In the genomic region with DNA sequence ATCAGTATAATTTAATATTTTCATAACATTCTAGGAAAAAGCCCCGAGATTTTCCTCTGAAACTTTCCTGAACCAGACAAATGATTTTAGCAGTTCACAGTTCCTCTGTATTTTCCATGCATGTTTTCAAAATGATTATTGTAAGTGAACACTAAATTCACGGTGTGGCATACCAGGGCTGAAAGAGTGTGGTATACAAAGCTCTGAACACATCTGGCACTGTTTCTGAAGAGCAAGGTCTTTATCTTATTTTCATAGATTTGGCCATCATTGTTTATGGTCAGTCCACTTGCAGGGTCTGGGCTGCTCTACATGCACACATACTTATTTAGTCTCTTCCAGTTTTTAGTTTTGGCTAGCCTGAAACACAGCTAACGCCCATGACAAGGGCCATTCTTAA, we compare ENCODE assay signal across 1 cellular context.
TF ChIP-seq lines count a peak whose summit lies in the region.

No MANE protein-coding gene starts in this region.

TF ChIP-seq in HepG2, 621 proteins besides CTCF, POLR2A, EP300 and RAD21:
- TF ChIP-seq TCF7 (IDR thresholded peaks at IDR 0.05; ENCODE audit: low read depth) = no peak
- TF ChIP-seq, protein P1, sequence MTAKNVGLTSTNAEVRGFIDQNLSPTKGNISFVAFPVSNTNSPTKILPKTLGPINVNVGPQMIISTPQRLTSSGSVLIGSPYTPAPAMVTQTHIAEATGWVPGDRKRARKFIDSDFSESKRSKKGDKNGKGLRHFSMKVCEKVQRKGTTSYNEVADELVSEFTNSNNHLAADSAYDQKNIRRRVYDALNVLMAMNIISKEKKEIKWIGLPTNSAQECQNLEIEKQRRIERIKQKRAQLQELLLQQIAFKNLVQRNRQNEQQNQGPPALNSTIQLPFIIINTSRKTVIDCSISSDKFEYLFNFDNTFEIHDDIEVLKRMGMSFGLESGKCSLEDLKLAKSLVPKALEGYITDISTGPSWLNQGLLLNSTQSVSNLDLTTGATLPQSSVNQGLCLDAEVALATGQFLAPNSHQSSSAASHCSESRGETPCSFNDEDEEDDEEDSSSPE (CRISPR knock-in tag; IDR thresholded peaks at IDR 0.05) = no peak
